Comparison of ENCODE assay signal across 11 cellular contexts in the genomic region with DNA sequence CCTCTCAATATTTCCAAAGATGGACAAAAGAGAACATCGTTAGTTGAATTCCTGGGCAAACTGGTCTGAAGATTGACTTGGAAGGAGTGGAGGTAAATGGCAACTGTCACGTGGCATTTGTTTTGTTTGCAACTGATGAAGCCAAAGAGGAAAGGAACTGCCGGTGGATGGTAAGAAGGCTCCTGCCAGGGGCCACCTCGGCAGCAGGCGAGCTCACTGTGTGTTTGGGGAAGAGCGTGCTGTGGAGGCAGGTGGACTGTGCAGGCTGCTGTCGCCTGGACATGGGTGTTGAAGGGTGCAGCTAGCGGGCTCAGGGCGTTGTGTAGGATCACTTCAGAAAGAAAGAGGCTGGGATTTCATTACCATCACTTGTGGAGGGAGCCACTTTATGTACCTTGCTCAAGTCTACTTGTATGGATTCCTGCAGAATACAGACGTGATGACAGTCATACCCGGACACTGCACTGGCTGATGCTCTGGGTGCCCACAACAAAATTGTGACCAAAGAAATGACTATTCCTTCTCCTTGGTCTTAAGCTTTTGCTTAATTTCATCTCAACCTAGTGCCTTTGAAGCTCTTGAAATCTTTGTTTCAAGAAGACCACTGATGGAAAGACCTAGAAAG.
DNase-seq lines count a peak whose midpoint lies in the region; ATAC-seq and TF ChIP-seq lines count a peak whose summit lies in the region.
"Had no signal": no experiment of that assay in that cellular context is flagged by ENCODE, and none has a peak within 500 bp of the region (broad histone marks: within the 10 kb centered on the region; RNA-seq: fewer than 3 reads in every experiment).

No MANE protein-coding gene starts in this region.

- no peaks in the 10 kb centered on the region for H3K36me3 ChIP-seq in HCT116 (ENCODE audit: control insufficient read depth in 1 of 2, insufficient read depth in 2 of 2, low read length in 2 of 2)
- no peaks in the 10 kb centered on the region for H3K36me3 ChIP-seq in mammary epithelial cell (ENCODE audit: insufficient read depth, low read length)
- peaks cover 0 to 10% (median 6%) of the 10 kb centered on the region in 5 donors for H3K36me3 ChIP-seq in subcutaneous abdominal adipose tissue (ENCODE audit: control insufficient read depth in 5 of 5, insufficient read depth in 5 of 5, low read length in 5 of 5)

- H3K4me3 ChIP-seq in HCT116 (replicated peaks in 1 of 2; ENCODE audit: low read depth in 1 of 2, low read length in 2 of 2) = peak overlapping the region; percentile 32 to 57
- peak overlapping the region; percentile 18 to 24 (median 21) for H3K4me3 ChIP-seq in mammary epithelial cell (replicated peaks in 1 of 3; ENCODE audit: insufficient read depth in 1 of 3, low read depth in 2 of 3, low read length in 3 of 3)
- peak overlapping the region in 3 of 5 donors; percentile 10 to 54 (median 31) for H3K4me3 ChIP-seq in subcutaneous abdominal adipose tissue (ENCODE audit: low read depth in 1 of 5, low read length in 5 of 5)
- H3K4me3 ChIP-seq in foreskin fibroblast (ENCODE audit: low read depth in 1 of 2, low read length in 2 of 2) = peak overlapping the region in 1 of 2 donors; percentile 38

- BruUV-seq in HCT116 (replicated peaks; lab: Mats Ljungman, UMichigan) (no TSS peak), mammary epithelial cell (replicated peaks; lab: Mats Ljungman, UMichigan) (no TSS peak)

- no peaks in the 10 kb centered on the region for H3K9me3 ChIP-seq in HCT116 (ENCODE audit: control insufficient read depth in 1 of 2, insufficient read depth in 1 of 2, low read depth in 1 of 2, low read length in 2 of 2)
- no peaks in the 10 kb centered on the region for H3K9me3 ChIP-seq in mammary epithelial cell (replicated peaks; ENCODE audit: insufficient read depth, low read length)
- H3K9me3 ChIP-seq in subcutaneous abdominal adipose tissue (ENCODE audit: control insufficient read depth in 5 of 5, low read length in 5 of 5) = no peaks in the 10 kb centered on the region

- H2AFZ ChIP-seq in HCT116 (ENCODE audit: low read depth, low read length, poor library complexity, severe bottlenecking) (peak overlapping the region; percentile 88), mammary epithelial cell (ENCODE audit: low read depth, low read length) (peak overlapping the region; percentile 88)

- H3K27me3 Mint-ChIP-seq in activated CD4-positive, alpha-beta memory T cell treated with anti-CD3 and anti-CD28 coated beads for 36 hours = peaks cover 44% of the 10 kb centered on the region

- H3K4me2 ChIP-seq in HCT116 (ENCODE audit: low read length) = peak overlapping the region; percentile 94
- peak overlapping the region; percentile 95 for H3K4me2 ChIP-seq in mammary epithelial cell (ENCODE audit: insufficient read depth, low read depth, low read length)

- DNase-seq in HCT116 (ENCODE audit: low read depth, low spot score) = no peak
- DNase-seq in mammary epithelial cell = peak; percentile 30
- peak; percentile 61 for DNase-seq in inferior parietal cortex (ENCODE audit: extremely low spot score)
- DNase-seq in foreskin fibroblast = no peak
- no peak for DNase-seq in activated CD4-positive, alpha-beta memory T cell treated with anti-CD3 and anti-CD28 coated beads for 36 hours
- DNase-seq: activated B cell treated with CpG ODN at 0.5 μM for 24 hours; activated effector memory CD4-positive, alpha-beta T cell treated with Interleukin-2 at 50 U/mL for 16 hours; effector memory CD4-positive, alpha-beta T cell had no signal

- H3K9ac ChIP-seq in HCT116 (ENCODE audit: low read length) (no peak overlapping the region), mammary epithelial cell (ENCODE audit: insufficient read depth, low read length) (no peak overlapping the region), subcutaneous abdominal adipose tissue (ENCODE audit: low read length in 5 of 5) (no peak overlapping the region)

- H3K27me3 ChIP-seq in HCT116 (ENCODE audit: insufficient read depth, low read length) = peaks cover 15% of the 10 kb centered on the region; the same call in 1 of the 2 replicates
- H3K27me3 ChIP-seq in mammary epithelial cell (ENCODE audit: insufficient read depth, low read length) = peaks cover 5% of the 10 kb centered on the region
- H3K27me3 ChIP-seq in subcutaneous abdominal adipose tissue (ENCODE audit: control insufficient read depth in 5 of 5, insufficient read depth in 4 of 5, low read length in 5 of 5) = no peaks in the 10 kb centered on the region

- RAD21 ChIA-PET in HCT116 (lab: Charles Lee; ENCODE audit: low non-redundant PET in 1 of 2, low total read pairs in 2 of 2, uncharacterized antibody in 2 of 2, unreplicated experiment in 2 of 2) = no interaction called here

- peaks cover 13 to 19% of the 10 kb centered on the region in 2 experiments for H3K4me1 ChIP-seq in HCT116 (ENCODE audit: control insufficient read depth in 1 of 2, insufficient read depth in 2 of 2, low read length in 2 of 2)
- H3K4me1 ChIP-seq in mammary epithelial cell (ENCODE audit: insufficient read depth, low read length) = peaks cover 17% of the 10 kb centered on the region
- peaks cover 0 to 20% (median 13%) of the 10 kb centered on the region in 5 donors for H3K4me1 ChIP-seq in subcutaneous abdominal adipose tissue (ENCODE audit: control insufficient read depth in 5 of 5, insufficient read depth in 5 of 5, low read length in 5 of 5)

- POLR2A ChIA-PET in HCT116 (lab: Charles Lee) = no interaction called here
- POLR2A ChIA-PET in activated CD4-positive, alpha-beta memory T cell treated with anti-CD3 and anti-CD28 coated beads for 36 hours (lab: Charles Lee) = no interaction called here

- dilution Hi-C loops in mammary epithelial cell (cut with HindIII; ENCODE audit: low sequenced_read_pairs) = no loop called here

- H3K27ac ChIP-seq in HCT116 (ENCODE audit: low read depth, low read length) (0 out of 2 replicates have a peak overlapping the region, but pooled peaks have one; percentile 31), mammary epithelial cell (ENCODE audit: insufficient read depth, low read depth, low read length) (no peak overlapping the region), subcutaneous abdominal adipose tissue (ENCODE audit: low read depth, low read length) (no peak overlapping the region)

- no peaks in the 10 kb centered on the region for H3K9me3 Mint-ChIP-seq in activated CD4-positive, alpha-beta memory T cell treated with anti-CD3 and anti-CD28 coated beads for 36 hours
- H3K9me3 Mint-ChIP-seq: activated B cell treated with CpG ODN at 0.5 μM for 24 hours had no signal

- TF ChIP-seq CTCF in HCT116 (IDR thresholded peaks at IDR 0.05 in 2 of 3, conservative IDR thresholded peaks at IDR 0.05 in 1 of 3; ENCODE audit: borderline replicate concordance in 1 of 3, insufficient read depth in 1 of 3, low read depth in 2 of 3, low read length in 2 of 3) (no peak), mammary epithelial cell (conservative IDR thresholded peaks at IDR 0.05 in 1 of 2, IDR thresholded peaks at IDR 0.05 in 1 of 2; ENCODE audit: extremely low read depth in 1 of 2, insufficient read depth in 1 of 2, low read depth in 1 of 2, low read length in 2 of 2) (no peak), foreskin fibroblast (IDR thresholded peaks at IDR 0.05; ENCODE audit: low read depth, low read length) (no peak)

- in situ Hi-C loops in mammary epithelial cell (cut with MboI; ENCODE audit: low sequenced_read_pairs in 2 of 2) = no loop called here

- WGBS in mammary epithelial cell (ENCODE audit: low coverage, missing lambda C conversion rate) = 8% methylated on average over 11 of the region's 11 CpGs

- intact Hi-C loops in HCT116 (cut with micrococcal nuclease) = no loop called here
- intact Hi-C loops in mammary epithelial cell (cut with micrococcal nuclease) = no loop called here
- intact Hi-C loops in activated CD4-positive, alpha-beta memory T cell treated with anti-CD3 and anti-CD28 coated beads for 36 hours (cut with micrococcal nuclease) = loop anchor here (10.0 kb wide), 1 partner anchor 55 kb away; no protein-coding TSS in a partner anchor

- no peaks in the 10 kb centered on the region for H3K9me2 ChIP-seq in HCT116 (ENCODE audit: insufficient read depth)

- no peak overlapping the region for H3K27ac Mint-ChIP-seq in activated CD4-positive, alpha-beta memory T cell treated with anti-CD3 and anti-CD28 coated beads for 36 hours
- H3K27ac Mint-ChIP-seq: activated B cell treated with CpG ODN at 0.5 μM for 24 hours had no signal

- CTCF ChIA-PET in HCT116 (lab: Charles Lee) = no interaction called here
- CTCF ChIA-PET in mammary epithelial cell (lab: Charles Lee; ENCODE audit: low non-redundant PET) = interaction anchor here (0.9 kb wide), 1 partner anchor 1187 kb away, joined by 7 read pairs; no protein-coding TSS in a partner anchor
- CTCF ChIA-PET in activated CD4-positive, alpha-beta memory T cell treated with anti-CD3 and anti-CD28 coated beads for 36 hours (lab: Charles Lee) = no interaction called here

- H3K4me1 Mint-ChIP-seq in activated CD4-positive, alpha-beta memory T cell treated with anti-CD3 and anti-CD28 coated beads for 36 hours (ENCODE audit: low read depth) = no peaks in the 10 kb centered on the region
- H3K4me1 Mint-ChIP-seq: activated B cell treated with CpG ODN at 0.5 μM for 24 hours had no signal

- H3K79me2 ChIP-seq in HCT116 (ENCODE audit: insufficient read depth, low read length) = no peaks in the 10 kb centered on the region
- no peaks in the 10 kb centered on the region for H3K79me2 ChIP-seq in mammary epithelial cell (ENCODE audit: insufficient read depth, low read length)

- ATAC-seq in HCT116 = peak; percentile 42
- no peak for ATAC-seq in HG02763 (IDR thresholded peaks at IDR 0.05; ENCODE audit: unreplicated experiment)
- no peak for ATAC-seq in GM18511 (IDR thresholded peaks at IDR 0.05; ENCODE audit: unreplicated experiment)

- TF ChIP-seq POLR2A in HCT116 (IDR thresholded peaks at IDR 0.05; ENCODE audit: borderline replicate concordance, extremely low read depth, insufficient read depth, insufficient read length) = no peak

- no peaks in the 10 kb centered on the region for H3K36me3 Mint-ChIP-seq in activated CD4-positive, alpha-beta memory T cell treated with anti-CD3 and anti-CD28 coated beads for 36 hours

- TF ChIP-seq RAD21 in HCT116 (IDR thresholded peaks at IDR 0.05; ENCODE audit: low read depth) = no peak

- H4K20me1 ChIP-seq in HCT116 (ENCODE audit: insufficient read depth) = no peaks in the 10 kb centered on the region
- no peaks in the 10 kb centered on the region for H4K20me1 ChIP-seq in mammary epithelial cell (ENCODE audit: insufficient read depth, low read length)

- no peak overlapping the region for H3K4me3 Mint-ChIP-seq in activated CD4-positive, alpha-beta memory T cell treated with anti-CD3 and anti-CD28 coated beads for 36 hours
- H3K4me3 Mint-ChIP-seq: activated B cell treated with CpG ODN at 0.5 μM for 24 hours had no signal

TF ChIP-seq in HCT116, 20 proteins besides CTCF, POLR2A, EP300 and RAD21:
- TF ChIP-seq SIN3A (IDR thresholded peaks at IDR 0.05; ENCODE audit: low read depth) (no peak), ZNF274 (IDR thresholded peaks at IDR 0.05; ENCODE audit: low read depth, low read length) (no peak), CEBPB (IDR thresholded peaks at IDR 0.05; ENCODE audit: low read depth) (no peak), CBX3 (IDR thresholded peaks at IDR 0.05; ENCODE audit: low read depth) (no peak)

Comparison
In these comparisons a context has a peak if more than half of its experiments do, and no peak if none do; other contexts are left out.
1. DNase-seq: peak in mammary epithelial cell (single experiment) and inferior parietal cortex (single experiment); none in HCT116 (single experiment), foreskin fibroblast (0 of 2) and activated CD4-positive, alpha-beta memory T cell treated with anti-CD3 and anti-CD28 coated beads for 36 hours (single experiment).